ENCODE assay signal across 28 cellular contexts in genomic region chr20:13183005-13183404, GRCh38. TPM values are rescaled to one million over a fixed set of nuclear protein-coding genes. Genes with fewer than 3 reads are reported as not detected.
DNase-seq lines count a peak whose midpoint lies in the region; ATAC-seq and TF ChIP-seq lines count a peak whose summit lies in the region.
"Had no signal": no experiment of that assay in that cellular context is flagged by ENCODE, and none has a peak within 500 bp of the region (broad histone marks: within the 10 kb centered on the region; RNA-seq: fewer than 3 reads in every experiment).

No MANE protein-coding gene starts in this region.

- H3K36me3 Mint-ChIP-seq in natural killer cell treated with Interleukin-12 subunit alpha and Interleukin-12 subunit beta and Interleukin-15 and Interleukin-18, amount 100 ng/mL, for 72 hours, result peaks cover 11% of the 10 kb centered on the region
- H3K36me3 Mint-ChIP-seq in natural killer cell, result peaks cover 9% of the 10 kb centered on the region
- no peaks in the 10 kb centered on the region for H3K36me3 Mint-ChIP-seq in activated naive CD8-positive, alpha-beta T cell treated with anti-CD3 and anti-CD28 coated beads, Interleukin-2, amount 50 U/mL, for 24 hours (ENCODE audit: low read depth)

- no peak overlapping the region for H3K4me3 ChIP-seq in dorsolateral prefrontal cortex
- H3K4me3 ChIP-seq: HAP-1, K562, testis, uterus had no signal

- peak; percentile 63 to 66 for ATAC-seq in natural killer cell treated with Interleukin-12 subunit alpha and Interleukin-12 subunit beta and Interleukin-15 and Interleukin-18, amount 100 ng/mL, for 72 hours
- ATAC-seq in natural killer cell (no peak), HG02759 (IDR thresholded peaks at IDR 0.05; ENCODE audit: unreplicated experiment) (peak; percentile 62)
- peak; percentile 70 for ATAC-seq in activated naive CD8-positive, alpha-beta T cell treated with anti-CD3 and anti-CD28 coated beads, Interleukin-2, amount 50 U/mL, for 24 hours
- ATAC-seq: K562, Panc1 had no signal

- no peak overlapping the region for H3K27ac Mint-ChIP-seq in natural killer cell treated with Interleukin-12 subunit alpha and Interleukin-12 subunit beta and Interleukin-15 and Interleukin-18, amount 100 ng/mL, for 72 hours
- no peak overlapping the region for H3K27ac Mint-ChIP-seq in natural killer cell
- no peak overlapping the region for H3K27ac Mint-ChIP-seq in activated naive CD8-positive, alpha-beta T cell treated with anti-CD3 and anti-CD28 coated beads, Interleukin-2, amount 50 U/mL, for 24 hours
- H3K27ac Mint-ChIP-seq: activated B cell treated with CpG ODN at 0.5 μM for 24 hours; activated naive CD8-positive, alpha-beta T cell treated with anti-CD3 and anti-CD28 coated beads, Interleukin-2, amount 10 ng/mL, durations not matched to agents 7 days and 5 days; activated T-helper 2 cell treated with anti-CD3 and anti-CD28 coated beads, Interferon-gamma antibody, Interleukin-2, Interleukin-4, amounts not matched to agents 10 μg/mL and 5 μg/mL and 100 μg/mL, durations not matched to agents 14 hours and 24 hours and 36 hours; progenitor cell of endocrine pancreas; stimulated activated naive B cell treated with anti-CD40 and anti-IgM and Interleukin-4, amounts not matched to agents 10 μg/mL and 1 μg/mL and 100 μg/mL, for 72 hours had no signal

- H3K27me3 ChIP-seq in dorsolateral prefrontal cortex, result peaks cover 0 to 7% (median 0%) of the 10 kb centered on the region in 45 donors
- H3K27me3 ChIP-seq: testis, uterus had no signal

- H3K27ac ChIP-seq in dorsolateral prefrontal cortex, result no peak overlapping the region
- H3K27ac ChIP-seq: C4-2B, testis, uterus had no signal

- intact Hi-C loops in natural killer cell (cut with micrococcal nuclease) (no loop called here), dorsolateral prefrontal cortex (cut with DNase I) (no loop called here)

- peaks cover 5% of the 10 kb centered on the region for H3K9me3 Mint-ChIP-seq in natural killer cell treated with Interleukin-12 subunit alpha and Interleukin-12 subunit beta and Interleukin-15 and Interleukin-18, amount 100 ng/mL, for 72 hours
- peaks cover 4 to 11% of the 10 kb centered on the region in 2 donors for H3K9me3 Mint-ChIP-seq in natural killer cell
- peaks cover 26% of the 10 kb centered on the region for H3K9me3 Mint-ChIP-seq in activated naive CD8-positive, alpha-beta T cell treated with anti-CD3 and anti-CD28 coated beads, Interleukin-2, amount 50 U/mL, for 24 hours

- no peak for DNase-seq in natural killer cell treated with Interleukin-12 subunit alpha and Interleukin-12 subunit beta and Interleukin-15 and Interleukin-18, amount 100 ng/mL, for 72 hours (ENCODE audit: low spot score)
- DNase-seq in natural killer cell (no peak), LoVo (ENCODE audit: low spot score) (no peak), dorsolateral prefrontal cortex (no peak), GDM1 (lab: John Stamatoyannopoulos, UW) (no peak)
- DNase-seq in activated naive CD8-positive, alpha-beta T cell treated with anti-CD3 and anti-CD28 coated beads, Interleukin-2, amount 50 U/mL, for 24 hours, result peak; percentile 16
- DNase-seq: activated B cell treated with CpG ODN at 0.5 μM for 24 hours; activated naive CD8-positive, alpha-beta T cell treated with anti-CD3 and anti-CD28 coated beads, Interleukin-2, amount 10 ng/mL, durations not matched to agents 7 days and 5 days; dermis blood vessel endothelial cell; DMS79 treated with DMSO at 0.1 percent for 48 hours; kidney glomerular epithelial cell; mammary epithelial cell; NCI-H1694; NCI-H2171; NCI-H524 treated with DMSO at 0.1 percent for 48 hours; SIG-M5; stimulated activated naive B cell treated with anti-CD40 and anti-IgM and Interleukin-4, amounts not matched to agents 10 μg/mL and 1 μg/mL and 100 μg/mL, for 72 hours; SW 1271; testis; uterus had no signal

- peaks cover 0 to 4% of the 10 kb centered on the region in 2 donors for H3K4me1 Mint-ChIP-seq in natural killer cell treated with Interleukin-12 subunit alpha and Interleukin-12 subunit beta and Interleukin-15 and Interleukin-18, amount 100 ng/mL, for 72 hours (ENCODE audit: low read depth in 2 of 2)
- no peaks in the 10 kb centered on the region for H3K4me1 Mint-ChIP-seq in natural killer cell
- H3K4me1 Mint-ChIP-seq in activated naive CD8-positive, alpha-beta T cell treated with anti-CD3 and anti-CD28 coated beads, Interleukin-2, amount 50 U/mL, for 24 hours, result peaks cover 24% of the 10 kb centered on the region
- H3K4me1 Mint-ChIP-seq: activated B cell treated with CpG ODN at 0.5 μM for 24 hours; activated naive CD8-positive, alpha-beta T cell treated with anti-CD3 and anti-CD28 coated beads, Interleukin-2, amount 10 ng/mL, durations not matched to agents 7 days and 5 days; central memory CD8-positive, alpha-beta T cell; stimulated activated naive B cell treated with anti-CD40 and anti-IgM and Interleukin-4, amounts not matched to agents 10 μg/mL and 1 μg/mL and 100 μg/mL, for 72 hours had no signal

- no peak for TF ChIP-seq CTCF in natural killer cell (IDR thresholded peaks at IDR 0.05)
- no peak for TF ChIP-seq CTCF in dorsolateral prefrontal cortex (IDR thresholded peaks at IDR 0.05 in 54 of 56, conservative IDR thresholded peaks at IDR 0.05 in 2 of 56; ENCODE audit: low read depth in 1 of 56, partially characterized antibody in 56 of 56)

- no peak overlapping the region for H3K4me3 Mint-ChIP-seq in natural killer cell treated with Interleukin-12 subunit alpha and Interleukin-12 subunit beta and Interleukin-15 and Interleukin-18, amount 100 ng/mL, for 72 hours
- no peak overlapping the region for H3K4me3 Mint-ChIP-seq in natural killer cell
- no peak overlapping the region for H3K4me3 Mint-ChIP-seq in activated naive CD8-positive, alpha-beta T cell treated with anti-CD3 and anti-CD28 coated beads, Interleukin-2, amount 50 U/mL, for 24 hours
- H3K4me3 Mint-ChIP-seq: activated B cell treated with CpG ODN at 0.5 μM for 24 hours; activated naive CD8-positive, alpha-beta T cell treated with anti-CD3 and anti-CD28 coated beads, Interleukin-2, amount 10 ng/mL, durations not matched to agents 7 days and 5 days; central memory CD8-positive, alpha-beta T cell; stimulated activated naive B cell treated with anti-CD40 and anti-IgM and Interleukin-4, amounts not matched to agents 10 μg/mL and 1 μg/mL and 100 μg/mL, for 72 hours had no signal

- H3K27me3 Mint-ChIP-seq in natural killer cell treated with Interleukin-12 subunit alpha and Interleukin-12 subunit beta and Interleukin-15 and Interleukin-18, amount 100 ng/mL, for 72 hours, result peaks cover 27 to 30% of the 10 kb centered on the region in 2 donors
- peaks cover 8 to 29% of the 10 kb centered on the region in 2 donors for H3K27me3 Mint-ChIP-seq in natural killer cell (ENCODE audit: low read depth in 2 of 2)
- H3K27me3 Mint-ChIP-seq in activated naive CD8-positive, alpha-beta T cell treated with anti-CD3 and anti-CD28 coated beads, Interleukin-2, amount 50 U/mL, for 24 hours, result peaks cover 3% of the 10 kb centered on the region

RNA-seq across cellular contexts. Expression of gene ISM1, which starts 38.1 kb away (rescaled TPM):
- total RNA-seq in natural killer cell treated with Interleukin-12 subunit alpha and Interleukin-12 subunit beta and Interleukin-15 and Interleukin-18, amount 100 ng/mL, for 72 hours, result not detected
- under 1 TPM in 1 of 3 donors, not detected in 2; 0.13 TPM for total RNA-seq in natural killer cell
- 1 to 10 TPM in 64 of 120 experiments, under 1 TPM in 55, not detected in 1; 0.25 to 3.0 (median 1.0) TPM for total RNA-seq in dorsolateral prefrontal cortex
- total RNA-seq: activated B cell treated with CpG ODN at 0.5 μM for 24 hours, K562 had no signal

Comparison
In these comparisons a context has a peak if more than half of its experiments do, and no peak if none do; other contexts are left out.
1. ATAC-seq: peak in natural killer cell treated with Interleukin-12 subunit alpha and Interleukin-12 subunit beta and Interleukin-15 and Interleukin-18, amount 100 ng/mL, for 72 hours (2 of 2), HG02759 (single experiment) and activated naive CD8-positive, alpha-beta T cell treated with anti-CD3 and anti-CD28 coated beads, Interleukin-2, amount 50 U/mL, for 24 hours (single experiment); none in natural killer cell (0 of 3).